13 cellular contexts compared by ENCODE assay signal in genomic region chr2:232076736-232077135, GRCh38.
"Had no signal": no experiment of that assay in that cellular context is flagged by ENCODE, and none has a peak within 500 bp of the region (broad histone marks: within the 10 kb centered on the region; RNA-seq: fewer than 3 reads in every experiment).

No MANE protein-coding gene starts in this region.

- H3K36me3 ChIP-seq: brain microvascular endothelial cell, esophagus squamous epithelium had no signal

- H3K4me3 ChIP-seq: esophagus squamous epithelium, lung, mucosa of descending colon had no signal

- H3K27me3 ChIP-seq: brain microvascular endothelial cell, esophagus squamous epithelium had no signal

- H3K27ac ChIP-seq: brain microvascular endothelial cell, esophagus squamous epithelium had no signal

- H3K9me3 ChIP-seq: esophagus squamous epithelium, mucosa of descending colon had no signal

- DNase-seq: activated CD4-positive, alpha-beta T cell treated with anti-CD3 and anti-CD28 coated beads, Interleukin-2, amount 50 U/mL, for 4 hours; activated T-cell treated with anti-CD3 and anti-CD28 coated beads, Interleukin-2, amount 50 U/mL, for 1 hour; amniotic stem cell; brain microvascular endothelial cell; cerebellar nuclear complex; esophagus squamous epithelium; glutamatergic neuron; left colon; mucosa of descending colon; stimulated activated CD4-positive, alpha-beta T cell treated with anti-CD3 and anti-CD28 coated beads, Interleukin-4, amount 100 ng/mL, for 1 hour; stimulated activated CD8-positive, alpha-beta memory T cell treated with anti-CD3 and anti-CD28 coated beads, Interleukin-4, amount 100 ng/mL, for 48 hours had no signal

- ATAC-seq: left colon, mucosa of descending colon, sciatic nerve had no signal
